ENCODE assay signal across 10 cellular contexts in genomic region chr12:4603946-4604345, GRCh38.
"Had no signal": no experiment of that assay in that cellular context is flagged by ENCODE, and none has a peak within 500 bp of the region (broad histone marks: within the 10 kb centered on the region; RNA-seq: fewer than 3 reads in every experiment).

No MANE protein-coding gene starts in this region.

- H3K9ac ChIP-seq: neural progenitor cell had no signal

- H3K4me1 ChIP-seq: prostate gland had no signal

- H3K36me3 ChIP-seq: neural progenitor cell, ovary, pancreas, prostate gland, right atrium auricular region, right lobe of liver had no signal

- H3K27me3 ChIP-seq: neural progenitor cell, neutrophil, ovary, pancreas, right atrium auricular region, right lobe of liver, sigmoid colon, spleen had no signal

- H3K9me3 ChIP-seq: neutrophil, ovary, pancreas, prostate gland, psoas muscle, right atrium auricular region, right lobe of liver, sigmoid colon, spleen had no signal

- H3K27ac ChIP-seq: neural progenitor cell, psoas muscle, right lobe of liver had no signal
